13 cellular contexts compared by ENCODE assay signal in genomic region chr14:75041613-75042012, GRCh38. TPM values are rescaled to one million over a fixed set of nuclear protein-coding genes. Genes with fewer than 3 reads are reported as not detected.
DNase-seq lines count a peak whose midpoint lies in the region; TF ChIP-seq lines count a peak whose summit lies in the region.
"Had no signal": no experiment of that assay in that cellular context is flagged by ENCODE, and none has a peak within 500 bp of the region (broad histone marks: within the 10 kb centered on the region; RNA-seq: fewer than 3 reads in every experiment).

No MANE protein-coding gene starts in this region.

- H3K4me3 ChIP-seq in liver (ENCODE audit: low read depth in 1 of 3, low read length in 3 of 3) (no peak overlapping the region), OCI-LY7 (ENCODE audit: low read depth, low read length, poor library complexity, severe bottlenecking) (no peak overlapping the region)
- H3K4me3 ChIP-seq: ascending aorta, gastrocnemius medialis had no signal

- no peak overlapping the region; the same call in 1 of the 2 replicates for H2AFZ ChIP-seq in OCI-LY7 (ENCODE audit: low read length)

- 28% methylated on average over 4 of the region's 4 CpGs for WGBS in liver

- POLR2A ChIA-PET in OCI-LY7 (lab: Charles Lee) = interaction anchor here (0.9 kb wide), 1 partner anchor 88 kb away, joined by 3 read pairs; no protein-coding TSS in a partner anchor

- BruUV-seq in OCI-LY7 (replicated peaks; lab: Mats Ljungman, UMichigan) = no TSS peak

- intact Hi-C loops in OCI-LY7 (cut with micrococcal nuclease; ENCODE audit: unreplicated experiment) = no loop called here

- no peak for TF ChIP-seq CTCF in VCaP (conservative IDR thresholded peaks at IDR 0.05)
- TF ChIP-seq CTCF in liver (IDR thresholded peaks at IDR 0.05; ENCODE audit: low read depth, low read length, missing input control) = no peak
- no peak for TF ChIP-seq CTCF in OCI-LY7 (conservative IDR thresholded peaks at IDR 0.05; ENCODE audit: low read length)

- peak; percentile 27 for DNase-seq in HCEC 1CT
- DNase-seq in GDM1 (lab: John Stamatoyannopoulos, UW) = no peak
- no peak for DNase-seq in hepatic stellate cell (ENCODE audit: low spot score)
- DNase-seq in OCI-LY7 (ENCODE audit: low spot score) = no peak
- DNase-seq: activated CD4-positive, alpha-beta T cell treated with anti-CD3 and anti-CD28 coated beads, Interleukin-2, amount 10 ng/mL, durations not matched to agents 24 days and 14 days; DMS79 treated with DMSO at 0.1 percent for 48 hours; gastrocnemius medialis; islet precursor cell; NCI-H2081; nephron progenitor cell had no signal

- H4K20me1 ChIP-seq in OCI-LY7 (ENCODE audit: insufficient read depth, low read length) = no peaks in the 10 kb centered on the region

- H3K9me3 ChIP-seq in liver (ENCODE audit: control insufficient read depth in 4 of 4, low read length in 3 of 4) (no peaks in the 10 kb centered on the region), OCI-LY7 (ENCODE audit: low read length) (no peaks in the 10 kb centered on the region)
- H3K9me3 ChIP-seq: ascending aorta, gastrocnemius medialis had no signal

- H3K27me3 ChIP-seq in liver (ENCODE audit: control insufficient read depth in 4 of 4, insufficient read depth in 4 of 4, low read length in 3 of 4) = no peaks in the 10 kb centered on the region
- H3K27me3 ChIP-seq: ascending aorta, gastrocnemius medialis had no signal

- H3K4me1 ChIP-seq in liver (ENCODE audit: control insufficient read depth in 4 of 4, insufficient read depth in 4 of 4, low read length in 3 of 4) (peaks cover 10 to 25% (median 13%) of the 10 kb centered on the region in 4 donors), OCI-LY7 (ENCODE audit: insufficient read depth, low read length, poor library complexity, severe bottlenecking) (no peaks in the 10 kb centered on the region)

- H3K27ac ChIP-seq in VCaP = peak overlapping the region; percentile 41
- peak overlapping the region; percentile 54 to 76 for H3K27ac ChIP-seq in liver (ENCODE audit: low read depth in 1 of 2, low read length in 2 of 2)
- H3K27ac ChIP-seq in OCI-LY7 (ENCODE audit: low read depth, low read length, poor library complexity, severe bottlenecking) = no peak overlapping the region
- H3K27ac ChIP-seq: ascending aorta, gastrocnemius medialis had no signal

- H3K36me3 ChIP-seq in liver (ENCODE audit: control insufficient read depth in 4 of 4, insufficient read depth in 3 of 4, low read depth in 1 of 4, low read length in 3 of 4) (peaks cover 0 to 5% (median 1%) of the 10 kb centered on the region in 4 donors), OCI-LY7 (ENCODE audit: insufficient read depth, low read length) (no peaks in the 10 kb centered on the region)

- no peak overlapping the region for H3K4me2 ChIP-seq in OCI-LY7 (ENCODE audit: low read length)

- peak overlapping the region in 1 of 2 donors; percentile 42 for H3K9ac ChIP-seq in liver (ENCODE audit: low read depth in 1 of 2, low read length in 2 of 2)

- peak; percentile 32 to 45 for TF ChIP-seq RAD21 in liver (IDR thresholded peaks at IDR 0.05)

- no peaks in the 10 kb centered on the region for H3K79me2 ChIP-seq in OCI-LY7 (ENCODE audit: insufficient read depth, low read depth, low read length)

- no peaks in the 10 kb centered on the region for H3K9me2 ChIP-seq in OCI-LY7 (ENCODE audit: insufficient read depth, low read length)

- CTCF ChIA-PET in OCI-LY7 (lab: Charles Lee; ENCODE audit: unreplicated experiment) = no interaction called here

TF ChIP-seq in liver, 16 proteins besides CTCF, POLR2A, EP300 and RAD21:
- TF ChIP-seq, protein P1, sequence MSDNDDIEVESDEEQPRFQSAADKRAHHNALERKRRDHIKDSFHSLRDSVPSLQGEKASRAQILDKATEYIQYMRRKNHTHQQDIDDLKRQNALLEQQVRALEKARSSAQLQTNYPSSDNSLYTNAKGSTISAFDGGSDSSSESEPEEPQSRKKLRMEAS (IDR thresholded peaks at IDR 0.05) = peak; percentile 51
- TF ChIP-seq SP1 (IDR thresholded peaks at IDR 0.05) = peak; percentile 99
- TF ChIP-seq YY1 (IDR thresholded peaks at IDR 0.05) = peak; percentile 75
- TF ChIP-seq EGR1 (IDR thresholded peaks at IDR 0.05; ENCODE audit: low read depth in 2 of 2) = no peak
- peak; percentile 93 to 94 for TF ChIP-seq HNF4A (conservative IDR thresholded peaks at IDR 0.05)
- TF ChIP-seq, protein P2, sequence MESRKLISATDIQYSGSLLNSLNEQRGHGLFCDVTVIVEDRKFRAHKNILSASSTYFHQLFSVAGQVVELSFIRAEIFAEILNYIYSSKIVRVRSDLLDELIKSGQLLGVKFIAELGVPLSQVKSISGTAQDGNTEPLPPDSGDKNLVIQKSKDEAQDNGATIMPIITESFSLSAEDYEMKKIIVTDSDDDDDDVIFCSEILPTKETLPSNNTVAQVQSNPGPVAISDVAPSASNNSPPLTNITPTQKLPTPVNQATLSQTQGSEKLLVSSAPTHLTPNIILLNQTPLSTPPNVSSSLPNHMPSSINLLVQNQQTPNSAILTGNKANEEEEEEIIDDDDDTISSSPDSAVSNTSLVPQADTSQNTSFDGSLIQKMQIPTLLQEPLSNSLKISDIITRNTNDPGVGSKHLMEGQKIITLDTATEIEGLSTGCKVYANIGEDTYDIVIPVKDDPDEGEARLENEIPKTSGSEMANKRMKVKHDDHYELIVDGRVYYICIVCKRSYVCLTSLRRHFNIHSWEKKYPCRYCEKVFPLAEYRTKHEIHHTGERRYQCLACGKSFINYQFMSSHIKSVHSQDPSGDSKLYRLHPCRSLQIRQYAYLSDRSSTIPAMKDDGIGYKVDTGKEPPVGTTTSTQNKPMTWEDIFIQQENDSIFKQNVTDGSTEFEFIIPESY (IDR thresholded peaks at IDR 0.05) = no peak
- no peak for TF ChIP-seq TAF1 (conservative IDR thresholded peaks at IDR 0.05)
- peak in 1 of 2 donors; percentile 42 for TF ChIP-seq JUND (IDR thresholded peaks at IDR 0.05)
- peak; percentile 64 for TF ChIP-seq NR2F2 (IDR thresholded peaks at IDR 0.05)
- TF ChIP-seq RXRA (IDR thresholded peaks at IDR 0.05) = peak; percentile 90 to 94
- peak; percentile 38 for TF ChIP-seq FOXA2 (IDR thresholded peaks at IDR 0.05)
- TF ChIP-seq GABPA (IDR thresholded peaks at IDR 0.05 in 1 of 2, conservative IDR thresholded peaks at IDR 0.05 in 1 of 2) = peak; percentile 57 to 81
- TF ChIP-seq REST (IDR thresholded peaks at IDR 0.05) = peak; percentile 75
- TF ChIP-seq HNF4G (IDR thresholded peaks at IDR 0.05) = peak; percentile 80
- no peak for TF ChIP-seq FOXA1 (IDR thresholded peaks at IDR 0.05)
- TF ChIP-seq, protein P3, sequence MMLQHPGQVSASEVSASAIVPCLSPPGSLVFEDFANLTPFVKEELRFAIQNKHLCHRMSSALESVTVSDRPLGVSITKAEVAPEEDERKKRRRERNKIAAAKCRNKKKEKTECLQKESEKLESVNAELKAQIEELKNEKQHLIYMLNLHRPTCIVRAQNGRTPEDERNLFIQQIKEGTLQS (IDR thresholded peaks at IDR 0.05) = no peak

RNA-seq across cellular contexts. Expression of gene MLH3, which starts 9.7 kb away (rescaled TPM):
- total RNA-seq in liver = 10 to 100 TPM in 1 of 2 donors, 1 to 10 TPM in 1; 7.4 to 29.7 TPM
- polyA plus RNA-seq in liver = 10 to 100 TPM in 1 of 2 donors, 1 to 10 TPM in 1; 5.8 to 12.4 TPM
- 5.1 and 6.6 TPM in 2 replicates for total RNA-seq in OCI-LY7 (2014; rRNA removed; shearing (Covaris generic))
- 6.1 and 6.7 TPM in 2 replicates for total RNA-seq in OCI-LY7 (2022)

RNA-seq across cellular contexts. Expression of gene ACYP1, which starts 22.2 kb away (rescaled TPM):
- 1 to 10 TPM; 4.9 to 7.5 TPM for total RNA-seq in liver
- polyA plus RNA-seq in liver = 1 to 10 TPM; 2.1 to 3.1 TPM
- total RNA-seq in OCI-LY7 (2014; rRNA removed; shearing (Covaris generic)) = 97.5 and 121 TPM in 2 replicates
- total RNA-seq in OCI-LY7 (2022) = 65.0 and 80.9 TPM in 2 replicates
- total RNA-seq: ascending aorta had no signal

RNA-seq across cellular contexts. Expression of gene ZC2HC1C, which starts 27.8 kb away (rescaled TPM):
- total RNA-seq in liver (1 to 10 TPM in 1 of 2 donors, under 1 TPM in 1; 0.56 to 5.9 TPM), OCI-LY7 (2022) (1.2 and 3.7 TPM in 2 replicates)
- polyA plus RNA-seq in liver = 1 to 10 TPM; 3.4 to 3.6 TPM
- total RNA-seq in OCI-LY7 (2014; rRNA removed; shearing (Covaris generic)) = 3.2 and 3.4 TPM in 2 replicates
- total RNA-seq: ascending aorta had no signal

RNA-seq across cellular contexts. Expression of gene EIF2B2, which starts 38.9 kb away (rescaled TPM):
- total RNA-seq in liver = 10 to 100 TPM; 16.2 to 22.0 TPM
- polyA plus RNA-seq in liver = 10 to 100 TPM; 18.5 to 23.6 TPM
- total RNA-seq in OCI-LY7 (2014; rRNA removed; shearing (Covaris generic)) = 33.5 and 42.0 TPM in 2 replicates
- total RNA-seq in OCI-LY7 (2022) = 49.8 and 53.8 TPM in 2 replicates

Comparison
In these comparisons a context has a peak if more than half of its experiments do, and no peak if none do; other contexts are left out.
1. RNA of gene ACYP1, which starts 22.2 kb away (total RNA-seq): 65.0 to 121 TPM in OCI-LY7; 4.9 to 7.5 TPM in liver; every median in the first group is over 4 times any median in the second.